8 cellular contexts compared by ENCODE assay signal in the genomic region with DNA sequence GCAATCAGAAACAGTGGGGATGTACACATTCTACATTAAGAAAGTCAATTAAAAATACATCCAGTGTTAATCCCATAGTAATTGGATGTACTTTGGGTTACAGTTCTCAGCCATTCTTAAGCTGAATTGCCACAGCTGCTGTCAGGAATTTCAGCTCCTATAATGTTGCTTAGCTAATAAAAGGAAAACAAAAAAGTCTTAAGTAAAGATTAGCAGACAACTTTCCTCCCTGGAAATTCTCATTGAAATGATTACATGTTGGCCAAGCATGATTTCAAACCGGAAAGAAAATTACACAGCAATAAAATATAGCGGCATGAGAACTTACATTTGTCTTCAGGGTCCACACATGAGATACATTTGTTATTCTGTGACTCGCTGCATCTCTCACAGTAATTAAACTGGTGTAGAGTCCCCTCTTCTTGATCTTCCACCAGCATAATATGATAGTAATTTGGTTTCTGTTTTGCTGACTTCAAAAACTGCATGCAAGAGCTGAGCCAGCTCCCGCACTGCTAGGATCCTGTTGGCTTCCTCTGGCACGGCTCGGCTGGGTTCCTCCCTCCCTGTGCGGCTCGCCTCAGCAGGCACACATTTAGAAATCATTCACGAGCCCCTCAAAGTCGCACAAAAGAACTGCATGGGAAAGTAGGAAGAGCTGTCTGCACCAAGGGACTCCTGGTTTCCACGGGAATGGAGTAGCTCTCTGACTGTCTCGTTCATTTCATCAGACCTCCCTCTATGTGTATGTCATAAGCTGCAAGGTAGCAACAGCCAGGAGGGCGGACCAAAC. TPM values are rescaled to one million over a fixed set of nuclear protein-coding genes. Genes with fewer than 3 reads are reported as not detected.
DNase-seq lines count a peak whose midpoint lies in the region; ATAC-seq and TF ChIP-seq lines count a peak whose summit lies in the region.

TSS of gene HTR2A (minus strand) at position 708 of the 793 bp plus-strand sequence. CDS start 1,147 bp downstream, outside the sequence.

- ATAC-seq in Right ventricle myocardium inferior: no peak
- no peak for ATAC-seq in HG02884 (IDR thresholded peaks at IDR 0.05; ENCODE audit: unreplicated experiment)

- peak within 1 kb of the TSS in 4 of 5 donors; percentile 5 to 41 (median 28) for H3K9ac ChIP-seq in subcutaneous abdominal adipose tissue (ENCODE audit: low read length in 5 of 5)

- no peaks in the 10 kb centered on the region for H3K36me3 ChIP-seq in cardiac muscle cell
- H3K36me3 ChIP-seq in subcutaneous abdominal adipose tissue (ENCODE audit: control insufficient read depth in 5 of 5, insufficient read depth in 5 of 5, low read length in 5 of 5): no peaks in the 10 kb centered on the region

- intact Hi-C loops in Right ventricle myocardium inferior (cut with DNase I): no loop called here

- TF ChIP-seq CTCF in cardiac muscle cell (IDR thresholded peaks at IDR 0.05; ENCODE audit: low read depth, low read length) (no peak), astrocyte of the cerebellum (IDR thresholded peaks at IDR 0.05; ENCODE audit: low read depth, low read length, missing control alignments) (no peak)

- H3K9me3 ChIP-seq in cardiac muscle cell (ENCODE audit: low read depth) (no peaks in the 10 kb centered on the region), subcutaneous abdominal adipose tissue (ENCODE audit: control insufficient read depth in 5 of 5, low read length in 5 of 5) (no peaks in the 10 kb centered on the region)

- no peak within 1 kb of the TSS for H3K27ac ChIP-seq in cardiac muscle cell
- H3K27ac ChIP-seq in layer of hippocampus (ENCODE audit: low read depth, low read length): peak within 1 kb of the TSS; percentile 38
- H3K27ac ChIP-seq in subcutaneous abdominal adipose tissue (ENCODE audit: low read depth, low read length): no peak within 1 kb of the TSS

- H3K4me3 ChIP-seq in cardiac muscle cell: no peak within 1 kb of the TSS
- H3K4me3 ChIP-seq in astrocyte of the cerebellum (ENCODE audit: low read depth, low read length): peak within 1 kb of the TSS; percentile 35
- peak within 1 kb of the TSS; percentile 55 to 80 (median 64) for H3K4me3 ChIP-seq in subcutaneous abdominal adipose tissue (ENCODE audit: low read depth in 1 of 5, low read length in 5 of 5)

- H3K4me1 ChIP-seq in cardiac muscle cell (ENCODE audit: low read depth) (no peaks in the 10 kb centered on the region), subcutaneous abdominal adipose tissue (ENCODE audit: control insufficient read depth in 5 of 5, insufficient read depth in 5 of 5, low read length in 5 of 5) (peaks cover 0 to 32% (median 24%) of the 10 kb centered on the region in 5 donors)

- peak; percentile 7 to 58 for DNase-seq in cardiac muscle cell (ENCODE audit: low read depth in 1 of 2, low spot score in 1 of 2)
- DNase-seq in Right ventricle myocardium inferior (ENCODE audit: missing footprints): no peak
- DNase-seq in astrocyte of the cerebellum (ENCODE audit: low read depth): no peak
- no peak for DNase-seq in NK-92 treated with Interleukin-12 subunit alpha and Interleukin-12 subunit beta, amount 100 ng/mL, for 24 hours (lab: John Stamatoyannopoulos, UW)
- DNase-seq in CD1c-positive myeloid dendritic cell (ENCODE audit: extremely low spot score): no peak

- H3K27me3 ChIP-seq in cardiac muscle cell (peaks cover 22% of the 10 kb centered on the region), layer of hippocampus (ENCODE audit: control insufficient read depth, insufficient read depth, low read length) (no peaks in the 10 kb centered on the region), subcutaneous abdominal adipose tissue (ENCODE audit: control insufficient read depth in 5 of 5, insufficient read depth in 4 of 5, low read length in 5 of 5) (peaks cover 0 to 9% (median 6%) of the 10 kb centered on the region in 5 donors)

- in situ Hi-C loops in astrocyte of the cerebellum (cut with HindIII; ENCODE audit: low sequenced_read_pairs): no loop called here

RNA-seq across cellular contexts. Expression of gene HTR2A, which starts in this region (rescaled TPM):
- total RNA-seq in cardiac muscle cell: not detected in 2 replicates
- polyA plus RNA-seq in cardiac muscle cell: not detected in 2 replicates
- total RNA-seq in Right ventricle myocardium inferior: not detected

Comparison
In these comparisons a context has a peak if more than half of its experiments do, and no peak if none do; other contexts are left out.
1. Peak in DNase-seq in cardiac muscle cell; RNA of the gene not detected or under 1 TPM.